Comparison of ENCODE assay signal across 8 cellular contexts in genomic region chr18:80157708-80158343, GRCh38. TPM values are rescaled to one million over a fixed set of nuclear protein-coding genes. Genes with fewer than 3 reads are reported as not detected.
DNase-seq lines count a peak whose midpoint lies in the region; ATAC-seq and TF ChIP-seq lines count a peak whose summit lies in the region.

No MANE protein-coding gene starts in this region.

- no peaks in the 10 kb centered on the region for H3K27me3 Mint-ChIP-seq in WTC11 (ENCODE audit: low read depth)

- POLR2A ChIA-PET in WTC11 (lab: Charles Lee), result no interaction called here

- peaks cover 6% of the 10 kb centered on the region for H3K9me3 Mint-ChIP-seq in WTC11

- H3K9me3 ChIP-seq in left lung, result no peaks in the 10 kb centered on the region

- no peak overlapping the region for H3K4me3 Mint-ChIP-seq in WTC11

- peak; percentile 37; the same call in 1 of the 2 replicates for ATAC-seq in WTC11
- peak; percentile 82 for ATAC-seq in left lung
- ATAC-seq in HG03565 (IDR thresholded peaks at IDR 0.05; ENCODE audit: unreplicated experiment), result no peak

- peak; percentile 84 for TF ChIP-seq CTCF in GM12874 (IDR thresholded peaks at IDR 0.05; ENCODE audit: insufficient read depth, low read depth, low read length)
- TF ChIP-seq CTCF in WTC11 (IDR thresholded peaks at IDR 0.05), result peak; percentile 82
- peak; percentile 91 to 95 for TF ChIP-seq CTCF in left lung (IDR thresholded peaks at IDR 0.05)

- no peak overlapping the region for H3K27ac ChIP-seq in left lung

- peak; percentile 33 for DNase-seq in A172 (ENCODE audit: low spot score)
- DNase-seq in NCI-H1092 (lab: John Stamatoyannopoulos, UW), result peak; percentile 80
- peak; percentile 79 for DNase-seq in WTC11 (ENCODE audit: low spot score)
- DNase-seq in central memory CD4-positive, alpha-beta T cell, result peak; percentile 43
- peak; percentile 68 to 83 for DNase-seq in left lung
- peak; percentile 64 to 70 for DNase-seq in stimulated activated CD4-positive, alpha-beta T cell treated with anti-CD3 and anti-CD28 coated beads, Interleukin-4, amount 100 ng/mL, for 4 hours

- no peaks in the 10 kb centered on the region; the same call in 1 of the 2 replicates for H3K4me1 Mint-ChIP-seq in WTC11

- no peak overlapping the region for H3K4me3 ChIP-seq in left lung

- intact Hi-C loops in left lung (cut with DNase I), result no loop called here

- H3K27ac Mint-ChIP-seq in WTC11, result no peak overlapping the region

- H3K27me3 ChIP-seq in left lung, result peaks cover 0 to 14% of the 10 kb centered on the region in 2 donors

- CTCF ChIA-PET in WTC11 (lab: Charles Lee), result interaction anchor here (0.8 to 4.2 kb wide), 8 partner anchors 10 to 100 kb away, joined by 3 to 24 read pairs (median 4); partner anchors contain the start of gene PARD6G

- peaks cover 0 to 4% of the 10 kb centered on the region in 2 donors for H3K4me1 ChIP-seq in left lung

- peaks cover 0 to 7% of the 10 kb centered on the region in 2 donors for H3K36me3 ChIP-seq in left lung

- peaks cover 18% of the 10 kb centered on the region for H3K36me3 Mint-ChIP-seq in WTC11

TF ChIP-seq in WTC11, 78 proteins besides CTCF, POLR2A, EP300 and RAD21:
- no peak for TF ChIP-seq PRRX2 (CRISPR knock-in tag; IDR thresholded peaks at IDR 0.05)
- no peak for TF ChIP-seq ZSCAN18 (CRISPR knock-in tag; IDR thresholded peaks at IDR 0.05)
- TF ChIP-seq FOXP1 (CRISPR knock-in tag; IDR thresholded peaks at IDR 0.05; ENCODE audit: borderline replicate concordance), result no peak
- TF ChIP-seq KAT7 (CRISPR knock-in tag; IDR thresholded peaks at IDR 0.05; ENCODE audit: borderline replicate concordance), result no peak
- TF ChIP-seq PREB (CRISPR knock-in tag; IDR thresholded peaks at IDR 0.05; ENCODE audit: borderline replicate concordance), result no peak
- no peak for TF ChIP-seq RORB (CRISPR knock-in tag; IDR thresholded peaks at IDR 0.05)
- TF ChIP-seq FOXK1 (CRISPR knock-in tag; IDR thresholded peaks at IDR 0.05), result no peak
- no peak for TF ChIP-seq TEAD4 (CRISPR knock-in tag; IDR thresholded peaks at IDR 0.05)
- no peak for TF ChIP-seq FOXJ3 (CRISPR knock-in tag; IDR thresholded peaks at IDR 0.05; ENCODE audit: borderline replicate concordance)
- no peak for TF ChIP-seq NFATC4 (CRISPR knock-in tag; IDR thresholded peaks at IDR 0.05)
- no peak for TF ChIP-seq ZNF671 (CRISPR knock-in tag; IDR thresholded peaks at IDR 0.05)
- no peak for TF ChIP-seq ZNF416 (CRISPR knock-in tag; IDR thresholded peaks at IDR 0.05)

RNA-seq across cellular contexts. Expression of gene ADNP2, which starts 48.8 kb away (rescaled TPM):
- 17.9 and 18.6 TPM in 2 replicates for total RNA-seq in A172 (2014; rRNA removed; shearing (Covaris generic))
- 46.5 to 56.0 TPM (median 49.0 TPM) in 3 replicates for total RNA-seq in WTC11 (2021)
- total RNA-seq in left lung, result 10 to 100 TPM; 13.5 to 14.4 TPM
